ENCODE assay signal across 10 cellular contexts in genomic region chr3:176920806-176921205, GRCh38.
A peak's percentile ranks its signal among the peaks of the same experiment; 100 is the strongest.
DNase-seq lines count a peak whose midpoint lies in the region; ATAC-seq and TF ChIP-seq lines count a peak whose summit lies in the region.
"Had no signal": no experiment of that assay in that cellular context is flagged by ENCODE, and none has a peak within 500 bp of the region (broad histone marks: within the 10 kb centered on the region; RNA-seq: fewer than 3 reads in every experiment).

No MANE protein-coding gene starts in this region.

- peak overlapping the region; percentile 37 to 62 for H3K18ac ChIP-seq in mesenchymal stem cell (ENCODE audit: low read depth in 1 of 2, low read length in 2 of 2)

- peak overlapping the region in 1 of 2 experiments; percentile 71 for H2BK12ac ChIP-seq in mesenchymal stem cell (ENCODE audit: low read length in 2 of 2)

- no peak overlapping the region for H3K23ac ChIP-seq in mesenchymal stem cell (ENCODE audit: low read length in 2 of 2)

- H4K91ac ChIP-seq in mesenchymal stem cell (ENCODE audit: low read length): peak overlapping the region; percentile 68

- DNase-seq in DMS153 (lab: John Stamatoyannopoulos, UW) (peak; percentile 94), NCI-H146 (lab: John Stamatoyannopoulos, UW) (peak; percentile 95), SJCRH30 (peak in 1 of 2 experiments; percentile 48), mesenchymal stem cell (no peak), GM19238 (ENCODE audit: insufficient read length, low spot score) (no peak), heart left ventricle (no peak), hippocampal formation (lab: John Stamatoyannopoulos, UW) (no peak)
- no peak for DNase-seq in effector CD8-positive, alpha-beta T cell (lab: John Stamatoyannopoulos, UW)
- DNase-seq: ACHN had no signal

- H4K8ac ChIP-seq in mesenchymal stem cell (ENCODE audit: low read length): peak overlapping the region; percentile 95

- H2AFZ ChIP-seq in mesenchymal stem cell (ENCODE audit: low read depth, low read length): peak overlapping the region; percentile 74

- H3K27me3 ChIP-seq in SJCRH30 (no peaks in the 10 kb centered on the region), mesenchymal stem cell (ENCODE audit: control insufficient read depth in 1 of 2, insufficient read depth in 1 of 2, low read length in 2 of 2) (no peaks in the 10 kb centered on the region), heart left ventricle (no peaks in the 10 kb centered on the region)

- H3K9ac ChIP-seq in mesenchymal stem cell (ENCODE audit: low read length): no peak overlapping the region

- TF ChIP-seq CTCF in heart left ventricle (IDR thresholded peaks at IDR 0.05): no peak

- H2BK5ac ChIP-seq in mesenchymal stem cell (ENCODE audit: low read depth, low read length, poor library complexity, severe bottlenecking): no peak overlapping the region

- H2BK15ac ChIP-seq in mesenchymal stem cell (ENCODE audit: low read depth, poor library complexity, severe bottlenecking): no peak overlapping the region

- H3K4me1 ChIP-seq in SJCRH30: peaks cover 16% of the 10 kb centered on the region
- no peaks in the 10 kb centered on the region for H3K4me1 ChIP-seq in mesenchymal stem cell (ENCODE audit: control insufficient read depth, insufficient read depth, low read depth, low read length)
- no peaks in the 10 kb centered on the region for H3K4me1 ChIP-seq in heart left ventricle

- H2AK5ac ChIP-seq in mesenchymal stem cell (ENCODE audit: low read length, severe bottlenecking): no peak overlapping the region

- intact Hi-C loops in heart left ventricle (cut with DNase I): no loop called here

- H3K4me2 ChIP-seq in mesenchymal stem cell (ENCODE audit: low read length, poor library complexity, severe bottlenecking): no peak overlapping the region

- H3K36me3 ChIP-seq in SJCRH30 (no peaks in the 10 kb centered on the region), mesenchymal stem cell (ENCODE audit: control insufficient read depth in 1 of 2, insufficient read depth in 2 of 2, low read depth in 1 of 2, low read length in 2 of 2) (no peaks in the 10 kb centered on the region), heart left ventricle (no peaks in the 10 kb centered on the region)

- no peak overlapping the region for H3K14ac ChIP-seq in mesenchymal stem cell (ENCODE audit: low read length in 2 of 2)

- no peaks in the 10 kb centered on the region for H3K9me3 ChIP-seq in SJCRH30 (replicated peaks)
- H3K9me3 ChIP-seq in mesenchymal stem cell (ENCODE audit: control insufficient read depth, low read length): peaks cover 4% of the 10 kb centered on the region
- no peaks in the 10 kb centered on the region for H3K9me3 ChIP-seq in heart left ventricle

- TF ChIP-seq POLR2A in heart left ventricle (IDR thresholded peaks at IDR 0.05): no peak

- H3K4me3 ChIP-seq in SJCRH30: peak overlapping the region; percentile 53
- no peak overlapping the region for H3K4me3 ChIP-seq in mesenchymal stem cell (ENCODE audit: insufficient read depth in 1 of 2, low read depth in 1 of 2, low read length in 2 of 2)
- H3K4me3 ChIP-seq in heart left ventricle: no peak overlapping the region

- peak overlapping the region in 1 of 2 experiments; percentile 76 for H3K4ac ChIP-seq in mesenchymal stem cell (ENCODE audit: low read depth in 1 of 2, low read length in 2 of 2)

- peak overlapping the region; percentile 34 for H2BK120ac ChIP-seq in mesenchymal stem cell (ENCODE audit: low read depth, low read length)

- no peak for ATAC-seq in heart left ventricle
- ATAC-seq: activated T-helper 17 cell treated with anti-CD3 and anti-CD28 coated beads, Interleukin-2, amount 50 U/mL, for 72 hours had no signal

- no peaks in the 10 kb centered on the region for H3K79me1 ChIP-seq in mesenchymal stem cell (replicated peaks; ENCODE audit: low read length, poor library complexity, severe bottlenecking)

- H3K27ac ChIP-seq in SJCRH30 (peak overlapping the region; percentile 94), mesenchymal stem cell (ENCODE audit: low read length, poor library complexity, severe bottlenecking) (no peak overlapping the region), heart left ventricle (no peak overlapping the region)

- WGBS in mesenchymal stem cell: 15% methylated on average over 4 of the region's 4 CpGs
- 56 to 64% (median 60%) methylated on average over 4 of the region's 4 CpGs for WGBS in heart left ventricle, 4 donors

Comparison
In these comparisons a context has a peak if more than half of its experiments do, and no peak if none do; other contexts are left out.
1. DNase-seq: peak in DMS153 (single experiment) and NCI-H146 (single experiment); none in mesenchymal stem cell (single experiment), GM19238 (single experiment), heart left ventricle (0 of 5), hippocampal formation (0 of 2) and effector CD8-positive, alpha-beta T cell (single experiment).